ENCODE assay signal across 24 cellular contexts in the genomic region with DNA sequence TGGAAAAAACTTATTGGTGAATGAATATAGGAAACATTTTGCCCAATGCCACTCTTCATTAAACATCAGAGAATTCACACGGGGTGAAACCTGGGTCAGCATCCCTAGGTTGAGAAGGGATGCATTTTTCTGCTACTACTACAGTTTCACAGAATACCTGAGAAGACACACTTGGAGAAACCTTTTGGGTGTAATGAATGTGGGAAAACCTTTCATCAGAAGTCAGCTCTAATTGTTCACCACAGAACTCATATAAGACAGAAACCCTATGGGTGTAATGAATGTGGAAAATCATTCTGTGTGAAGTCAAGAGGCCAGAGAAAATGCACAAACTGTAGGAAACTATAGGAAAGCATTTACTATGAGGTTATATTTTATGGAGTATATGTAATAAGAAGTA.
"Had no signal": no experiment of that assay in that cellular context is flagged by ENCODE, and none has a peak within 500 bp of the region (broad histone marks: within the 10 kb centered on the region; RNA-seq: fewer than 3 reads in every experiment).

No MANE protein-coding gene starts in this region.

- H3K4me3 Mint-ChIP-seq: immature natural killer cell; naive B cell; stimulated activated effector memory CD8-positive, alpha-beta T cell treated with anti-CD3 and anti-CD28 coated beads, Interleukin-12 subunit alpha, Interleukin-12 subunit beta, amount 100 ng/mL, for 72 hours had no signal

- DNase-seq: dorsolateral prefrontal cortex; effector CD8-positive, alpha-beta T cell; esophagus squamous epithelium; foreskin fibroblast; glutamatergic neuron; immature natural killer cell; left cardiac atrium; left ventricle myocardium inferior; mesenchymal stem cell; midbrain; naive B cell; right cardiac atrium; stimulated activated CD4-positive, alpha-beta T cell treated with anti-CD3 and anti-CD28 coated beads, Interleukin-4, amount 100 ng/mL, for 1 hour; stimulated activated CD8-positive, alpha-beta memory T cell treated with anti-CD3 and anti-CD28 coated beads, Interleukin-4, amount 100 ng/mL, for 48 hours; stimulated activated naive CD8-positive, alpha-beta T cell treated with anti-CD3 and anti-CD28 coated beads, Interleukin-15, Interleukin-2, amounts not matched to agents 100 U/mL and 50 U/mL, for 24 hours; tibial artery; upper lobe of left lung; uterus had no signal

- H3K27ac ChIP-seq: coronary artery, dorsolateral prefrontal cortex, esophagus squamous epithelium, gastroesophageal sphincter, left ventricle myocardium inferior, neutrophil, tibial artery, upper lobe of left lung, uterus had no signal

- H3K36me3 ChIP-seq: uterus had no signal

- H3K27me3 Mint-ChIP-seq: naive B cell had no signal

- H3K27me3 ChIP-seq: esophagus squamous epithelium, gastroesophageal sphincter, neutrophil, tibial artery, upper lobe of left lung, uterus had no signal

- ATAC-seq: gastroesophageal sphincter; left cardiac atrium; right cardiac atrium; stimulated activated effector memory CD8-positive, alpha-beta T cell treated with anti-CD3 and anti-CD28 coated beads, Interleukin-12 subunit alpha, Interleukin-12 subunit beta, amount 100 ng/mL, for 72 hours; stimulated activated naive CD8-positive, alpha-beta T cell treated with anti-CD3 and anti-CD28 coated beads, Interleukin-15, Interleukin-2, amounts not matched to agents 100 U/mL and 50 U/mL, for 24 hours had no signal

- H3K4me2 ChIP-seq: smooth muscle cell had no signal

- H3K27ac Mint-ChIP-seq: immature natural killer cell; stimulated activated effector memory CD8-positive, alpha-beta T cell treated with anti-CD3 and anti-CD28 coated beads, Interleukin-12 subunit alpha, Interleukin-12 subunit beta, amount 100 ng/mL, for 72 hours had no signal

- H3K4me1 Mint-ChIP-seq: naive B cell; stimulated activated effector memory CD8-positive, alpha-beta T cell treated with anti-CD3 and anti-CD28 coated beads, Interleukin-12 subunit alpha, Interleukin-12 subunit beta, amount 100 ng/mL, for 72 hours had no signal

- H3K4me3 ChIP-seq: dorsolateral prefrontal cortex, esophagus squamous epithelium, gastroesophageal sphincter, left ventricle myocardium inferior, lung, smooth muscle cell, tibial artery, upper lobe of left lung, uterus had no signal

- H3K4me1 ChIP-seq: esophagus squamous epithelium, gastroesophageal sphincter, left ventricle myocardium inferior, tibial artery, upper lobe of left lung, uterus had no signal
